Comparison of ENCODE assay signal across 33 cellular contexts in genomic region chr11:47842749-47843148, GRCh38.
"Had no signal": no experiment of that assay in that cellular context is flagged by ENCODE, and none has a peak within 500 bp of the region (broad histone marks: within the 10 kb centered on the region; RNA-seq: fewer than 3 reads in every experiment).

No MANE protein-coding gene starts in this region.

- H3K4me3 ChIP-seq: adrenal gland, body of pancreas, coronary artery, dorsolateral prefrontal cortex, esophagus muscularis mucosa, gastroesophageal sphincter, heart right ventricle had no signal

- H3K27ac ChIP-seq: adrenal gland, body of pancreas, coronary artery, esophagus muscularis mucosa, foreskin keratinocyte, gastroesophageal sphincter, heart right ventricle had no signal

- H3K9me3 Mint-ChIP-seq: activated CD4-positive, alpha-beta memory T cell treated with anti-CD3 and anti-CD28 coated beads for 36 hours; activated CD4-positive, alpha-beta T cell treated with anti-CD3 and anti-CD28 coated beads, Interleukin-2, amount 10 ng/mL, durations not matched to agents 24 days and 14 days; activated naive CD4-positive, alpha-beta T cell treated with anti-CD3 and anti-CD28 coated beads for 36 hours; activated naive CD4-positive, alpha-beta T cell treated with anti-CD3 and anti-CD28 coated beads, Interleukin-2, amount 50 U/mL, for 24 hours; activated naive CD8-positive, alpha-beta T cell treated with anti-CD3 and anti-CD28 coated beads for 36 hours; activated naive CD8-positive, alpha-beta T cell treated with anti-CD3 and anti-CD28 coated beads, Interleukin-2, amount 50 U/mL, for 24 hours; activated T-helper 1 cell treated with anti-CD3 and anti-CD28 coated beads, Interleukin-12 subunit alpha, Interleukin-12 subunit beta, Interleukin-2, Interleukin-4 antibody, amounts not matched to agents 30 ng/mL and 10 ng/mL and 1 ng/mL, durations not matched to agents 14 hours and 24 hours and 36 hours; activated T-helper 2 cell treated with anti-CD3 and anti-CD28 coated beads, Interferon-gamma antibody, Interleukin-2, Interleukin-4, amounts not matched to agents 10 μg/mL and 5 μg/mL and 100 μg/mL, durations not matched to agents 14 hours and 24 hours and 36 hours; dendritic cell treated with granulocyte-macrophage colony-stimulating factor and Interleukin-4, amounts not matched to agents 40 ng/mL and 50 ng/mL, for 4 days; effector memory CD8-positive, alpha-beta T cell had no signal

- H3K9me3 ChIP-seq: adrenal gland, body of pancreas, esophagus muscularis mucosa, gastroesophageal sphincter, heart right ventricle had no signal

- H3K27me3 ChIP-seq: adrenal gland, body of pancreas, dorsolateral prefrontal cortex, esophagus muscularis mucosa, foreskin keratinocyte, gastroesophageal sphincter, heart right ventricle had no signal

- ATAC-seq: activated CD4-positive, alpha-beta T cell treated with anti-CD3 and anti-CD28 coated beads for 36 hours; activated CD8-positive, alpha-beta memory T cell treated with anti-CD3 and anti-CD28 coated beads, Interleukin-2, amount 10 ng/mL, durations not matched to agents 7 days and 5 days; activated CD8-positive, alpha-beta T cell treated with anti-CD3 and anti-CD28 coated beads, Interleukin-2, amount 10 ng/mL, durations not matched to agents 7 days and 5 days; activated naive CD8-positive, alpha-beta T cell treated with anti-CD3 and anti-CD28 coated beads, Interleukin-2, amount 50 U/mL, for 24 hours; body of pancreas; effector memory CD8-positive, alpha-beta T cell; foreskin keratinocyte; gastroesophageal sphincter; heart right ventricle; T-helper 17 cell had no signal

- H3K27me3 Mint-ChIP-seq: activated CD4-positive, alpha-beta memory T cell treated with anti-CD3 and anti-CD28 coated beads for 36 hours; activated CD4-positive, alpha-beta T cell treated with anti-CD3 and anti-CD28 coated beads for 36 hours; activated CD4-positive, alpha-beta T cell treated with anti-CD3 and anti-CD28 coated beads, Interleukin-2, amount 10 ng/mL, durations not matched to agents 24 days and 14 days; activated CD8-positive, alpha-beta memory T cell treated with anti-CD3 and anti-CD28 coated beads, Interleukin-2, amount 10 ng/mL, durations not matched to agents 7 days and 5 days; activated naive CD4-positive, alpha-beta T cell treated with anti-CD3 and anti-CD28 coated beads, Interleukin-2, amount 50 U/mL, for 24 hours; activated naive CD8-positive, alpha-beta T cell treated with anti-CD3 and anti-CD28 coated beads for 36 hours; activated naive CD8-positive, alpha-beta T cell treated with anti-CD3 and anti-CD28 coated beads, Interleukin-2, amount 50 U/mL, for 24 hours; dendritic cell treated with granulocyte-macrophage colony-stimulating factor and Interleukin-4, amounts not matched to agents 40 ng/mL and 50 ng/mL, for 4 days; effector memory CD8-positive, alpha-beta T cell; T-helper 17 cell had no signal

- H3K4me1 ChIP-seq: foreskin keratinocyte had no signal

- DNase-seq: activated CD4-positive, alpha-beta memory T cell treated with anti-CD3 and anti-CD28 coated beads for 36 hours; activated CD4-positive, alpha-beta T cell treated with anti-CD3 and anti-CD28 coated beads for 36 hours; activated CD4-positive, alpha-beta T cell treated with anti-CD3 and anti-CD28 coated beads, Interleukin-2, amount 10 ng/mL, durations not matched to agents 24 days and 14 days; activated CD4-positive, CD25-positive, alpha-beta regulatory T cell; activated CD4-positive, CD25-positive, alpha-beta regulatory T cell treated with anti-CD3 and anti-CD28 coated beads, Interleukin-2, amount 50 U/mL, for 72 hours; activated CD8-positive, alpha-beta memory T cell treated with anti-CD3 and anti-CD28 coated beads, Interleukin-2, amount 10 ng/mL, durations not matched to agents 7 days and 5 days; activated CD8-positive, alpha-beta memory T cell treated with anti-CD3 and anti-CD28 coated beads, Interleukin-2, amount 50 U/mL, for 4 hours; activated CD8-positive, alpha-beta T cell treated with anti-CD3 and anti-CD28 coated beads, Interleukin-2, amount 10 ng/mL, durations not matched to agents 7 days and 5 days; activated effector memory CD4-positive, alpha-beta T cell treated with anti-CD3 and anti-CD28 coated beads, Interleukin-2, amount 50 U/mL, for 16 hours; activated naive CD4-positive, alpha-beta T cell treated with anti-CD3 and anti-CD28 coated beads for 36 hours; activated naive CD8-positive, alpha-beta T cell treated with anti-CD3 and anti-CD28 coated beads for 36 hours; activated naive CD8-positive, alpha-beta T cell treated with anti-CD3 and anti-CD28 coated beads, Interleukin-2, amount 50 U/mL, for 24 hours; activated T-cell treated with anti-CD3 and anti-CD28 coated beads, Interleukin-2, amount 50 U/mL, for 1 hour; activated T-cell treated with anti-CD3 and anti-CD28 coated beads, Interleukin-2, amount 50 U/mL, for 48 hours; adrenal gland; amygdala; aorta; body of pancreas; caudate nucleus; dorsolateral prefrontal cortex; effector memory CD8-positive, alpha-beta T cell; erythroblast; foreskin keratinocyte; heart right ventricle; T-helper 1 cell; T-helper 17 cell had no signal

- H3K27ac Mint-ChIP-seq: activated CD4-positive, alpha-beta memory T cell treated with anti-CD3 and anti-CD28 coated beads for 36 hours; activated CD4-positive, alpha-beta T cell treated with anti-CD3 and anti-CD28 coated beads for 36 hours; activated CD4-positive, alpha-beta T cell treated with anti-CD3 and anti-CD28 coated beads, Interleukin-2, amount 10 ng/mL, durations not matched to agents 24 days and 14 days; activated CD8-positive, alpha-beta memory T cell treated with anti-CD3 and anti-CD28 coated beads, Interleukin-2, amount 10 ng/mL, durations not matched to agents 7 days and 5 days; activated CD8-positive, alpha-beta T cell treated with anti-CD3 and anti-CD28 coated beads, Interleukin-2, amount 10 ng/mL, durations not matched to agents 7 days and 5 days; activated naive CD4-positive, alpha-beta T cell treated with anti-CD3 and anti-CD28 coated beads for 36 hours; activated naive CD4-positive, alpha-beta T cell treated with anti-CD3 and anti-CD28 coated beads, Interleukin-2, amount 50 U/mL, for 24 hours; activated naive CD8-positive, alpha-beta T cell treated with anti-CD3 and anti-CD28 coated beads for 36 hours; activated naive CD8-positive, alpha-beta T cell treated with anti-CD3 and anti-CD28 coated beads, Interleukin-2, amount 50 U/mL, for 24 hours; activated T-helper 1 cell treated with anti-CD3 and anti-CD28 coated beads, Interleukin-12 subunit alpha, Interleukin-12 subunit beta, Interleukin-2, Interleukin-4 antibody, amounts not matched to agents 30 ng/mL and 10 ng/mL and 1 ng/mL, durations not matched to agents 14 hours and 24 hours and 36 hours; activated T-helper 2 cell treated with anti-CD3 and anti-CD28 coated beads, Interferon-gamma antibody, Interleukin-2, Interleukin-4, amounts not matched to agents 10 μg/mL and 5 μg/mL and 100 μg/mL, durations not matched to agents 14 hours and 24 hours and 36 hours; dendritic cell treated with granulocyte-macrophage colony-stimulating factor and Interleukin-4, amounts not matched to agents 40 ng/mL and 50 ng/mL, for 4 days; effector memory CD8-positive, alpha-beta T cell; T-helper 17 cell had no signal

- H3K4me3 Mint-ChIP-seq: activated CD4-positive, alpha-beta memory T cell treated with anti-CD3 and anti-CD28 coated beads for 36 hours; activated CD4-positive, alpha-beta T cell treated with anti-CD3 and anti-CD28 coated beads for 36 hours; activated CD4-positive, alpha-beta T cell treated with anti-CD3 and anti-CD28 coated beads, Interleukin-2, amount 10 ng/mL, durations not matched to agents 24 days and 14 days; activated CD8-positive, alpha-beta memory T cell treated with anti-CD3 and anti-CD28 coated beads, Interleukin-2, amount 10 ng/mL, durations not matched to agents 7 days and 5 days; activated CD8-positive, alpha-beta T cell treated with anti-CD3 and anti-CD28 coated beads, Interleukin-2, amount 10 ng/mL, durations not matched to agents 7 days and 5 days; activated naive CD4-positive, alpha-beta T cell treated with anti-CD3 and anti-CD28 coated beads for 36 hours; activated naive CD4-positive, alpha-beta T cell treated with anti-CD3 and anti-CD28 coated beads, Interleukin-2, amount 50 U/mL, for 24 hours; activated naive CD8-positive, alpha-beta T cell treated with anti-CD3 and anti-CD28 coated beads for 36 hours; activated naive CD8-positive, alpha-beta T cell treated with anti-CD3 and anti-CD28 coated beads, Interleukin-2, amount 50 U/mL, for 24 hours; activated T-helper 1 cell treated with anti-CD3 and anti-CD28 coated beads, Interleukin-12 subunit alpha, Interleukin-12 subunit beta, Interleukin-2, Interleukin-4 antibody, amounts not matched to agents 30 ng/mL and 10 ng/mL and 1 ng/mL, durations not matched to agents 14 hours and 24 hours and 36 hours; dendritic cell treated with granulocyte-macrophage colony-stimulating factor and Interleukin-4, amounts not matched to agents 40 ng/mL and 50 ng/mL, for 4 days; effector memory CD8-positive, alpha-beta T cell; T-helper 17 cell had no signal
